8 cellular contexts compared by ENCODE assay signal in the genomic region with DNA sequence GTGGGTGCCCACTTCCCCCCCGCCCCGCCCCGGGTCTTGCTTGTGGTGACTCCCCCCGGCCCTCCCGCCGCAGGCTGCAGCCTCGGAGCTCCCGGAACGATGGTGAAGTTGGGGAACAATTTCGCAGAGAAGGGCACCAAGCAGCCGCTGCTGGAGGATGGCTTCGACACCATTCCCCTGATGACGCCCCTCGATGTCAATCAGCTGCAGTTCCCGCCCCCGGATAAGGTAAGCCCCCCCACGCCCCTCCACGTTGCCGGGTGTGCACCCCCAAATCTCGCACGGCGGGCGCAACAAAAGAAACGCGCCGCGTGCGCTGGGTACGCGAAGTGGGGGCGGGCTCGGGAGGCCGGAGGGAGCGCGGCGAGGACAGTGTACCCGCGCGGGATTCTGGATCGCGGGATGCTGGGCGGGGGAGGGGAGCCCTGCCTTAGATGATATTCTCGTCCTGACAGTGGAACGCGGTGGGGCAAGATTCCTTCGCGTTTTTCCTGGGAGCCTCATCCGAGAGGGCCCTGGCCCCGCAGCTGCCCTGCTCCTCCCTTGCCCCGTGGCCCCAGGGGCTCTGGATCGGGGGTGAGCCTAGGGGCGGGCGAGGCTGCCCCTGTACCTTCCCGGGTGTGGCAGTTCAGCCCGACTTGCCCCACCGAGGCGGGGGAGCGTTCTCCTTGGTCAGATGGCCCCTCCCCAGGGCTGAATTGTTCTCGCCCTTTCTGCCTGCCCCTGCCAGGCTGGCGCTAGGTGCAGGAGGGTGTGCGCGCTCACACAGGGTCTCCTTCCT. TPM values are rescaled to one million over a fixed set of nuclear protein-coding genes. Genes with fewer than 3 reads are reported as not detected.
DNase-seq lines count a peak whose midpoint lies in the region; ATAC-seq lines count a peak whose summit lies in the region.

No MANE protein-coding gene starts in this region.

- H3K14ac ChIP-seq in neuronal stem cell (ENCODE audit: low read length): peak overlapping the region; percentile 92

- no peaks in the 10 kb centered on the region for H3K27me3 ChIP-seq in effector memory CD4-positive, alpha-beta T cell (replicated peaks; ENCODE audit: control insufficient read depth, insufficient read depth, low read length, poor library complexity, severe bottlenecking)
- peaks cover 7 to 88% (median 34%) of the 10 kb centered on the region in 3 experiments for H3K27me3 ChIP-seq in neuronal stem cell (ENCODE audit: control insufficient read depth in 3 of 3, insufficient read depth in 3 of 3, low read depth in 1 of 3, low read length in 3 of 3)

- peak overlapping the region; percentile 72 for H2AK5ac ChIP-seq in neuronal stem cell (ENCODE audit: low read depth, low read length)

- H3K4me1 ChIP-seq in effector memory CD4-positive, alpha-beta T cell (ENCODE audit: control insufficient read depth, insufficient read depth, low read length, poor library complexity, severe bottlenecking): peaks cover 18% of the 10 kb centered on the region
- peaks cover 8 to 10% of the 10 kb centered on the region in 2 donors for H3K4me1 ChIP-seq in neuronal stem cell (ENCODE audit: control insufficient read depth in 2 of 2, insufficient read depth in 1 of 2, low read depth in 1 of 2, low read length in 2 of 2)

- no peak overlapping the region for H2BK5ac ChIP-seq in neuronal stem cell (ENCODE audit: low read length)

- H2BK120ac ChIP-seq in neuronal stem cell (ENCODE audit: low read depth, low read length): no peak overlapping the region

- no peak overlapping the region for H4K91ac ChIP-seq in neuronal stem cell (ENCODE audit: low read depth, low read length, poor library complexity)

- no peak overlapping the region for H2BK12ac ChIP-seq in neuronal stem cell (ENCODE audit: low read length)

- H4K8ac ChIP-seq in neuronal stem cell (ENCODE audit: low read depth, low read length): no peak overlapping the region

- H3K18ac ChIP-seq in neuronal stem cell (ENCODE audit: low read length): peak overlapping the region; percentile 95

- peak overlapping the region; percentile 96 for H3K4me2 ChIP-seq in neuronal stem cell (ENCODE audit: insufficient read depth, low read length, poor library complexity, severe bottlenecking)

- peak overlapping the region; percentile 56 for H3K23ac ChIP-seq in neuronal stem cell (ENCODE audit: low read depth, low read length, poor library complexity)

- no peaks in the 10 kb centered on the region for H3K9me3 ChIP-seq in effector memory CD4-positive, alpha-beta T cell (ENCODE audit: control insufficient read depth, low read length)
- no peaks in the 10 kb centered on the region for H3K9me3 ChIP-seq in neuronal stem cell (replicated peaks in 1 of 2; ENCODE audit: control insufficient read depth in 2 of 2, insufficient read depth in 1 of 2, low read depth in 1 of 2, low read length in 2 of 2)

- H3K36me3 ChIP-seq in effector memory CD4-positive, alpha-beta T cell (ENCODE audit: control insufficient read depth, insufficient read depth, low read length): no peaks in the 10 kb centered on the region
- peaks cover 0 to 13% of the 10 kb centered on the region in 2 donors for H3K36me3 ChIP-seq in neuronal stem cell (replicated peaks in 1 of 2; ENCODE audit: control insufficient read depth in 2 of 2, insufficient read depth in 2 of 2, low read length in 2 of 2)

- H3K27ac ChIP-seq in effector memory CD4-positive, alpha-beta T cell (ENCODE audit: insufficient read depth, low read length, poor library complexity, severe bottlenecking): no peak overlapping the region
- H3K27ac ChIP-seq in neuronal stem cell (replicated peaks; ENCODE audit: low read length): no peak overlapping the region

- H3K4me3 ChIP-seq in effector memory CD4-positive, alpha-beta T cell (ENCODE audit: insufficient read depth, low read depth, low read length, poor library complexity, severe bottlenecking): peak overlapping the region; percentile 88
- peak overlapping the region; percentile 48 to 92 for H3K4me3 ChIP-seq in neuronal stem cell (ENCODE audit: low read length in 2 of 2)

- peak overlapping the region; percentile 91 for H3K9ac ChIP-seq in neuronal stem cell (ENCODE audit: low read depth, low read length, poor library complexity)

- H2AFZ ChIP-seq in neuronal stem cell (ENCODE audit: low read length): peak overlapping the region; percentile 94

- H3K4ac ChIP-seq in neuronal stem cell (ENCODE audit: low read length): no peak overlapping the region

- peaks cover 4% of the 10 kb centered on the region for H3K79me1 ChIP-seq in neuronal stem cell (ENCODE audit: low read depth, low read length)

- DNase-seq in COR-L47 (lab: John Stamatoyannopoulos, UW): peak; percentile 36
- DNase-seq in NCI-H1092 treated with DMSO at 0.1 percent for 48 hours (lab: John Stamatoyannopoulos, UW): peak; percentile 24
- no peak for DNase-seq in effector memory CD4-positive, alpha-beta T cell
- DNase-seq in neuronal stem cell (ENCODE audit: low spot score): no peak
- no peak for DNase-seq in SK-N-DZ (ENCODE audit: low spot score)
- DNase-seq in KG1 (lab: John Stamatoyannopoulos, UW): no peak

- ATAC-seq in GM19035 (IDR thresholded peaks at IDR 0.05; ENCODE audit: unreplicated experiment): no peak
- ATAC-seq in HG03025 (IDR thresholded peaks at IDR 0.05; ENCODE audit: low FRiP score, unreplicated experiment): no peak

- peak overlapping the region; percentile 78 for H2BK15ac ChIP-seq in neuronal stem cell (ENCODE audit: low read length)

- WGBS in neuronal stem cell (ENCODE audit: extremely low coverage in 2 of 2, insufficient read length in 2 of 2, insufficient replicate concordance in 1 of 2), 2 donors: no CpG with 5 or more reads among the region's 62 CpGs

RNA-seq across cellular contexts. Expression of a gene that starts 0.8 kb away (rescaled TPM):
- polyA plus RNA-seq in neuronal stem cell (2013, experiment 1 of 2): 40.6 TPM
- polyA plus RNA-seq in neuronal stem cell (2013, experiment 2 of 2): 39.6 TPM
- polyA plus RNA-seq in SK-N-DZ (2014; cell fraction: cytosol; rRNA removed): 64.8 and 69.7 TPM in 2 replicates
- polyA plus RNA-seq in SK-N-DZ (2014; cell fraction: nucleus; rRNA removed): 33.7 and 37.8 TPM in 2 replicates

Comparison
In these comparisons a context has a peak if more than half of its experiments do, and no peak if none do; other contexts are left out.
1. DNase-seq: peak in COR-L47 (single experiment) and NCI-H1092 treated with DMSO at 0.1 percent for 48 hours (single experiment); none in effector memory CD4-positive, alpha-beta T cell (0 of 3), neuronal stem cell (single experiment), SK-N-DZ (single experiment) and KG1 (single experiment).